In genomic region chr12:10641735-10642500, GRCh38 we compare ENCODE assay signal across 16 cellular contexts. TPM values are rescaled to one million over a fixed set of nuclear protein-coding genes. Genes with fewer than 3 reads are reported as not detected.
DNase-seq lines count a peak whose midpoint lies in the region; ATAC-seq and TF ChIP-seq lines count a peak whose summit lies in the region.
"Had no signal": no experiment of that assay in that cellular context is flagged by ENCODE, and none has a peak within 500 bp of the region (broad histone marks: within the 10 kb centered on the region; RNA-seq: fewer than 3 reads in every experiment).

No MANE protein-coding gene starts in this region.

- DNase-seq in AG20443 (ENCODE audit: low spot score) (peak; percentile 64), MG63 (peak; percentile 14), epithelial cell of prostate (ENCODE audit: low read depth, low spot score) (peak; percentile 44), left lung (no peak), activated gamma-delta T cell treated with Interleukin-2 at 50 U/mL for 16 hours (no peak), DMS53 (lab: John Stamatoyannopoulos, UW) (no peak), KBM-7 (no peak)
- no peak for DNase-seq in stimulated activated CD4-positive, alpha-beta T cell treated with anti-CD3 and anti-CD28 coated beads, Interleukin-2, amount 100 ng/mL, for 24 hours
- DNase-seq: aorta, NCI-H1417 treated with DMSO at 0.1 percent for 48 hours, NCI-H69, nephron progenitor cell had no signal

- H3K9me3 ChIP-seq in MG63 (peaks cover 4% of the 10 kb centered on the region), left lung (peaks cover 0 to 20% of the 10 kb centered on the region in 2 donors)

- H3K27ac ChIP-seq in epithelial cell of prostate (peak overlapping the region; percentile 85), left lung (no peak overlapping the region)
- H3K27ac ChIP-seq: BLaER1, VCaP had no signal

- in situ Hi-C loops in KBM-7 (cut with MboI; ENCODE audit: low pct_unique_long_range_greater_than_20kb, low sequenced_read_pairs), result no loop called here

- H3K4me3 ChIP-seq in MG63 (no peak overlapping the region), left lung (no peak overlapping the region)
- H3K4me3 ChIP-seq: BLaER1 had no signal

- H3K36me3 ChIP-seq in MG63, result no peaks in the 10 kb centered on the region
- H3K36me3 ChIP-seq in left lung, result no peaks in the 10 kb centered on the region
- H3K36me3 ChIP-seq: BLaER1 had no signal

- TF ChIP-seq CTCF in left lung (IDR thresholded peaks at IDR 0.05), result no peak

- ATAC-seq in left lung, result peak; percentile 33

- H3K27me3 ChIP-seq in MG63 (no peaks in the 10 kb centered on the region), left lung (no peaks in the 10 kb centered on the region)
- H3K27me3 ChIP-seq: BLaER1 had no signal

- intact Hi-C loops in left lung (cut with DNase I), result no loop called here

- no peaks in the 10 kb centered on the region for H3K4me1 ChIP-seq in left lung
- H3K4me1 ChIP-seq: BLaER1 had no signal

RNA-seq across cellular contexts. Expression of gene MAGOHB, which starts 28.5 kb away (rescaled TPM):
- 39.7 and 42.7 TPM in 2 replicates for total RNA-seq in MG63 (2014; rRNA removed; shearing (Covaris generic); ENCODE audit: low replicate concordance)
- 10 to 100 TPM; 23.6 to 32.5 TPM for total RNA-seq in left lung

RNA-seq across cellular contexts. Expression of gene STYK1, which starts 31.9 kb away (rescaled TPM):
- not detected in 2 replicates for total RNA-seq in MG63 (2014; rRNA removed; shearing (Covaris generic); ENCODE audit: low replicate concordance)
- 1 to 10 TPM; 1.4 to 1.9 TPM for total RNA-seq in left lung
- total RNA-seq: G401, SK-MEL-5 had no signal

Comparison
In these comparisons a context has a peak if more than half of its experiments do, and no peak if none do; other contexts are left out.
1. DNase-seq: peak in AG20443 (single experiment), MG63 (single experiment) and epithelial cell of prostate (single experiment); none in left lung (0 of 2), stimulated activated CD4-positive, alpha-beta T cell treated with anti-CD3 and anti-CD28 coated beads, Interleukin-2, amount 100 ng/mL, for 24 hours (0 of 2), activated gamma-delta T cell treated with Interleukin-2 at 50 U/mL for 16 hours (single experiment), DMS53 (single experiment) and KBM-7 (single experiment).